ENCODE assay signal across 2 cellular contexts in the genomic region with DNA sequence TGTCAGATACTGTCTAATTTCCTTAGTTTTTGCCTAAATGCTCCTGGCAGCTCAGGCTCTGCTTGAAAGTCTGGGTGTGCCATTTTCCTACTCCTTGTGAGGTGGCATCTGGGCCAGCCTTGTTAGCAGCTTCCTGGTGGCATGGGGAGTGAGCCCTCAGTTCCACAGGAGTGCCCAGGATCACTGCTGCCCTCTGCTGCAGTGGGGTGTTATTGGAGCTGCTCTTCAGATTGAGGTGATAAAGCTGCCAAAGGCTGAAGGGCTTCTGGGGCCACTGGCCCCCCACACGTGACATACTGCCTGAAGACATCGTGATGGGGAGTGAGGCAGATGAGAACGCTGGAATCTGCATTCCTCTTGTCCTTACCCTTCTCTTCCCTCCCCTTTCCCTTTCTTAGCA.
TF ChIP-seq lines count a peak whose summit lies in the region.

No MANE protein-coding gene starts in this region.

TF ChIP-seq in IMR-90, 13 proteins besides CTCF, POLR2A, EP300 and RAD21:
- TF ChIP-seq FOS (IDR thresholded peaks at IDR 0.05; ENCODE audit: low read depth, low read length) (no peak), CHD1 (IDR thresholded peaks at IDR 0.05; ENCODE audit: low read depth, low read length) (no peak), MAFK (IDR thresholded peaks at IDR 0.05; ENCODE audit: low read depth, low read length) (no peak), CEBPB (IDR thresholded peaks at IDR 0.05; ENCODE audit: low read depth, low read length) (no peak), SMC3 (IDR thresholded peaks at IDR 0.05; ENCODE audit: low read depth, low read length) (no peak), MAZ (IDR thresholded peaks at IDR 0.05; ENCODE audit: borderline replicate concordance, low read depth, low read length) (no peak), RCOR1 (IDR thresholded peaks at IDR 0.05; ENCODE audit: insufficient replicate concordance, low read length) (no peak), RFX5 (IDR thresholded peaks at IDR 0.05; ENCODE audit: low read depth, low read length) (no peak), MXI1 (IDR thresholded peaks at IDR 0.05; ENCODE audit: borderline replicate concordance, low read depth, low read length) (no peak)
- TF ChIP-seq, protein P1, sequence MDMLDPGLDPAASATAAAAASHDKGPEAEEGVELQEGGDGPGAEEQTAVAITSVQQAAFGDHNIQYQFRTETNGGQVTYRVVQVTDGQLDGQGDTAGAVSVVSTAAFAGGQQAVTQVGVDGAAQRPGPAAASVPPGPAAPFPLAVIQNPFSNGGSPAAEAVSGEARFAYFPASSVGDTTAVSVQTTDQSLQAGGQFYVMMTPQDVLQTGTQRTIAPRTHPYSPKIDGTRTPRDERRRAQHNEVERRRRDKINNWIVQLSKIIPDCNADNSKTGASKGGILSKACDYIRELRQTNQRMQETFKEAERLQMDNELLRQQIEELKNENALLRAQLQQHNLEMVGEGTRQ (IDR thresholded peaks at IDR 0.05; ENCODE audit: low read depth, low read length): no peak
- TF ChIP-seq, protein P2, sequence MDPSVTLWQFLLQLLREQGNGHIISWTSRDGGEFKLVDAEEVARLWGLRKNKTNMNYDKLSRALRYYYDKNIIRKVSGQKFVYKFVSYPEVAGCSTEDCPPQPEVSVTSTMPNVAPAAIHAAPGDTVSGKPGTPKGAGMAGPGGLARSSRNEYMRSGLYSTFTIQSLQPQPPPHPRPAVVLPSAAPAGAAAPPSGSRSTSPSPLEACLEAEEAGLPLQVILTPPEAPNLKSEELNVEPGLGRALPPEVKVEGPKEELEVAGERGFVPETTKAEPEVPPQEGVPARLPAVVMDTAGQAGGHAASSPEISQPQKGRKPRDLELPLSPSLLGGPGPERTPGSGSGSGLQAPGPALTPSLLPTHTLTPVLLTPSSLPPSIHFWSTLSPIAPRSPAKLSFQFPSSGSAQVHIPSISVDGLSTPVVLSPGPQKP (IDR thresholded peaks at IDR 0.05; ENCODE audit: borderline replicate concordance, low read depth, low read length): no peak

TF ChIP-seq in HepG2, 621 proteins besides CTCF, POLR2A, EP300 and RAD21:
- TF ChIP-seq, protein P3, sequence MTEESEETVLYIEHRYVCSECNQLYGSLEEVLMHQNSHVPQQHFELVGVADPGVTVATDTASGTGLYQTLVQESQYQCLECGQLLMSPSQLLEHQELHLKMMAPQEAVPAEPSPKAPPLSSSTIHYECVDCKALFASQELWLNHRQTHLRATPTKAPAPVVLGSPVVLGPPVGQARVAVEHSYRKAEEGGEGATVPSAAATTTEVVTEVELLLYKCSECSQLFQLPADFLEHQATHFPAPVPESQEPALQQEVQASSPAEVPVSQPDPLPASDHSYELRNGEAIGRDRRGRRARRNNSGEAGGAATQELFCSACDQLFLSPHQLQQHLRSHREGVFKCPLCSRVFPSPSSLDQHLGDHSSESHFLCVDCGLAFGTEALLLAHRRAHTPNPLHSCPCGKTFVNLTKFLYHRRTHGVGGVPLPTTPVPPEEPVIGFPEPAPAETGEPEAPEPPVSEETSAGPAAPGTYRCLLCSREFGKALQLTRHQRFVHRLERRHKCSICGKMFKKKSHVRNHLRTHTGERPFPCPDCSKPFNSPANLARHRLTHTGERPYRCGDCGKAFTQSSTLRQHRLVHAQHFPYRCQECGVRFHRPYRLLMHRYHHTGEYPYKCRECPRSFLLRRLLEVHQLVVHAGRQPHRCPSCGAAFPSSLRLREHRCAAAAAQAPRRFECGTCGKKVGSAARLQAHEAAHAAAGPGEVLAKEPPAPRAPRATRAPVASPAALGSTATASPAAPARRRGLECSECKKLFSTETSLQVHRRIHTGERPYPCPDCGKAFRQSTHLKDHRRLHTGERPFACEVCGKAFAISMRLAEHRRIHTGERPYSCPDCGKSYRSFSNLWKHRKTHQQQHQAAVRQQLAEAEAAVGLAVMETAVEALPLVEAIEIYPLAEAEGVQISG (CRISPR knock-in tag; IDR thresholded peaks at IDR 0.05): peak; percentile 44
- TF ChIP-seq POLR2G (IDR thresholded peaks at IDR 0.05; ENCODE audit: low read depth, low read length) (0 out of 2 replicates have a peak, but pooled peaks have one; percentile 16), BORCS8-MEF2B (CRISPR knock-in tag; IDR thresholded peaks at IDR 0.05) (no peak)
- TF ChIP-seq, protein P4, sequence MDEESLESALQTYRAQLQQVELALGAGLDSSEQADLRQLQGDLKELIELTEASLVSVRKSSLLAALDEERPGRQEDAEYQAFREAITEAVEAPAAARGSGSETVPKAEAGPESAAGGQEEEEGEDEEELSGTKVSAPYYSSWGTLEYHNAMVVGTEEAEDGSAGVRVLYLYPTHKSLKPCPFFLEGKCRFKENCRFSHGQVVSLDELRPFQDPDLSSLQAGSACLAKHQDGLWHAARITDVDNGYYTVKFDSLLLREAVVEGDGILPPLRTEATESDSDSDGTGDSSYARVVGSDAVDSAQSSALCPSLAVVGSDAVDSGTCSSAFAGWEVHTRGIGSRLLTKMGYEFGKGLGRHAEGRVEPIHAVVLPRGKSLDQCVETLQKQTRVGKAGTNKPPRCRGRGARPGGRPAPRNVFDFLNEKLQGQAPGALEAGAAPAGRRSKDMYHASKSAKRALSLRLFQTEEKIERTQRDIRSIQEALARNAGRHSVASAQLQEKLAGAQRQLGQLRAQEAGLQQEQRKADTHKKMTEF (CRISPR knock-in tag; IDR thresholded peaks at IDR 0.05): 0 out of 2 replicates have a peak, but pooled peaks have one; percentile 22
